ENCODE assay signal across 9 cellular contexts in the genomic region with DNA sequence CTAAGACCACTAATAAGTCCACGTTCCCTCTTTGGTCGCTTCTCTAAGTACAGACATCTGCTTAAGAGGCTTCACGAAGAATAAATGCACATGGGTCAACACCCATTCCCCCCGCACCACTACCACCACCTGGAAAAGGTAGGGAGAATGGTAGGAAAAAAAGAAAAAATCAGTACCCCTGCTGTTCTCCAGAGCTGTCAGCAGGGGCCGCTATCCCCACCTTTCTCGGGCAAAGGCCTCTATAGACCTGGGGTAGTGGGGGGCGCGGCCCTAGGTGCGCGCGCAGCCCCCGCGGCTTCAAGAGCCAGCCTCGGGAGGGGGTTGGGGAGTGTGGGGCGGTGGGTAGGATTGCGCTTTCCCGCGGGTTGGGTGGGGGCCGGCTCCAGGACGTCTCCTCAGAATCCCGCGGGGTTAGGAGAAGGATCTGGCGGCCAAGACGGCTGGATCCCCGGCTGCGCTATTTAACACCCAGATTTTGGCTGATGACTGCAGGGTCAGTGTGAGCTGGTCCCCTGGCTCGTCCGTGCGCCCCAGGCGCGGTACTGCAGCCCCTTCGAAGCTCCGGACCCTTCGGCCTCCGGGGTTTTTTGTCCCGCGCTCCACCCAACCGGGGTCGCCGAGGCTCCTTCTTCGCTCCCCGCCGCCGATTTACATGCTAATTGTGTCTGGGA. TPM values are rescaled to one million over a fixed set of nuclear protein-coding genes. Genes with fewer than 3 reads are reported as not detected.
DNase-seq lines count a peak whose midpoint lies in the region; ATAC-seq, FAIRE-seq and TF ChIP-seq lines count a peak whose summit lies in the region.
"Had no signal": no experiment of that assay in that cellular context is flagged by ENCODE, and none has a peak within 500 bp of the region (broad histone marks: within the 10 kb centered on the region; RNA-seq: fewer than 3 reads in every experiment).

No MANE protein-coding gene starts in this region.

- H3K4me3 ChIP-seq in Peyer's patch = peak overlapping the region; percentile 52 to 79 (median 66)
- H3K4me3 ChIP-seq in keratinocyte (ENCODE audit: control insufficient read depth in 2 of 3, extremely low read depth in 1 of 3, insufficient read depth in 2 of 3, low read depth in 1 of 3, low read length in 3 of 3) = peak overlapping the region; percentile 44 to 85 (median 82)

- H3K4me1 ChIP-seq in Peyer's patch (peaks cover 0 to 10% (median 6%) of the 10 kb centered on the region in 4 donors), keratinocyte (ENCODE audit: control insufficient read depth, extremely low read depth, insufficient read depth, low read length) (peaks cover 11% of the 10 kb centered on the region)

- no peaks in the 10 kb centered on the region for H3K79me2 ChIP-seq in keratinocyte (ENCODE audit: control insufficient read depth, insufficient read depth, low read length)

- no peaks in the 10 kb centered on the region for H3K9me3 ChIP-seq in CD4-positive, alpha-beta T cell (ENCODE audit: control insufficient read depth, low read length)
- H3K9me3 ChIP-seq in Peyer's patch = no peaks in the 10 kb centered on the region
- H3K9me3 ChIP-seq in keratinocyte (ENCODE audit: control insufficient read depth, low read depth, low read length) = no peaks in the 10 kb centered on the region

- POLR2A ChIA-PET in CD4-positive, alpha-beta T cell (lab: Charles Lee) = no interaction called here

- dilution Hi-C loops in keratinocyte (cut with MboI; ENCODE audit: extremely low pct_ligation_motif_present, low sequenced_read_pairs) = no loop called here

- peak overlapping the region; percentile 100 for H3K4me2 ChIP-seq in keratinocyte (ENCODE audit: control insufficient read depth, extremely low read depth, insufficient read depth, low read depth, low read length)

- peak overlapping the region; percentile 91 for H2AFZ ChIP-seq in keratinocyte (ENCODE audit: control insufficient read depth, low read length)

- DNase-seq in CD4-positive, alpha-beta T cell = no peak
- peak; percentile 30 to 80 (median 73) for DNase-seq in Peyer's patch
- DNase-seq in cerebellar cortex (ENCODE audit: low spot score) = peak; percentile 77
- DNase-seq in keratinocyte (ENCODE audit: low read depth, low spot score) = peak; percentile 9
- peak; percentile 68 for DNase-seq in stimulated activated CD4-positive, alpha-beta T cell treated with anti-CD3 and anti-CD28 coated beads, Interleukin-15, amount 100 ng/mL, for 24 hours
- DNase-seq in NCI-H69 (lab: John Stamatoyannopoulos, UW) = no peak

- peaks cover 63% of the 10 kb centered on the region for H3K27me3 ChIP-seq in CD4-positive, alpha-beta T cell (ENCODE audit: control insufficient read depth, insufficient read depth, low read length)
- H3K27me3 ChIP-seq in Peyer's patch (no peaks in the 10 kb centered on the region), keratinocyte (ENCODE audit: control insufficient read depth, extremely low read depth, insufficient read depth, low read length) (peaks cover 27% of the 10 kb centered on the region)

- no peak for FAIRE-seq in keratinocyte (lab: Jason Lieb, UNC)

- no peak overlapping the region for H3K27ac ChIP-seq in CD4-positive, alpha-beta T cell (ENCODE audit: low read depth, low read length)
- H3K27ac ChIP-seq in Peyer's patch (peak overlapping the region in 3 of 4 donors; percentile 38 to 87 (median 59)), keratinocyte (ENCODE audit: control insufficient read depth, insufficient read depth, low read length) (peak overlapping the region; percentile 60)

- H3K4me3 Mint-ChIP-seq in CD4-positive, alpha-beta T cell = peak overlapping the region; percentile 11

- TF ChIP-seq POLR2A in Peyer's patch (IDR thresholded peaks at IDR 0.05) = no peak

- ATAC-seq in CD4-positive, alpha-beta T cell (ENCODE audit: poor library complexity) = peak; percentile 43
- peak; percentile 25 for ATAC-seq in GM19025 (IDR thresholded peaks at IDR 0.05; ENCODE audit: low read depth, unreplicated experiment)
- peak; percentile 33 for ATAC-seq in HG03103 (IDR thresholded peaks at IDR 0.05; ENCODE audit: low read depth, unreplicated experiment)

- peaks cover 76% of the 10 kb centered on the region for H3K27me3 Mint-ChIP-seq in CD4-positive, alpha-beta T cell

- H3K9me1 ChIP-seq in keratinocyte (ENCODE audit: control insufficient read depth, extremely low read depth, insufficient read depth, low read length) = no peaks in the 10 kb centered on the region

- CTCF ChIA-PET in CD4-positive, alpha-beta T cell (lab: Charles Lee) = no interaction called here

- H4K20me1 ChIP-seq in keratinocyte (ENCODE audit: control insufficient read depth, extremely low read depth, insufficient read depth, low read length) = no peaks in the 10 kb centered on the region

- H3K36me3 ChIP-seq in Peyer's patch (no peaks in the 10 kb centered on the region), keratinocyte (ENCODE audit: control insufficient read depth in 2 of 2, extremely low read depth in 1 of 2, insufficient read depth in 2 of 2, low read length in 2 of 2) (no peaks in the 10 kb centered on the region)

- TF ChIP-seq CTCF in CD4-positive, alpha-beta T cell (IDR thresholded peaks at IDR 0.05) = no peak
- TF ChIP-seq CTCF in Peyer's patch (IDR thresholded peaks at IDR 0.05) (peak; percentile 32 to 79 (median 70)), keratinocyte (optimal IDR thresholded peaks at IDR 0.05 in 1 of 3, IDR thresholded peaks at IDR 0.05 in 1 of 3, conservative IDR thresholded peaks at IDR 0.05 in 1 of 3; ENCODE audit: extremely low read depth in 1 of 3, insufficient read depth in 2 of 3, low read length in 3 of 3) (peak; percentile 85 to 89 (median 86))

- H3K36me3 Mint-ChIP-seq in CD4-positive, alpha-beta T cell (ENCODE audit: low read depth) = no peaks in the 10 kb centered on the region

- H3K9ac ChIP-seq in keratinocyte (ENCODE audit: control insufficient read depth, extremely low read depth, insufficient read depth, low read length) = peak overlapping the region; percentile 76

- intact Hi-C loops in CD4-positive, alpha-beta T cell (cut with DNase I, micrococcal nuclease) = no loop called here

- peaks cover 12% of the 10 kb centered on the region for H3K4me1 Mint-ChIP-seq in CD4-positive, alpha-beta T cell (ENCODE audit: low read depth)

- H3K9me3 Mint-ChIP-seq in CD4-positive, alpha-beta T cell = no peaks in the 10 kb centered on the region

- H3K27ac Mint-ChIP-seq in CD4-positive, alpha-beta T cell = no peak overlapping the region

RNA-seq across cellular contexts. Expression of a gene that starts 1.6 kb away (rescaled TPM):
- total RNA-seq in CD4-positive, alpha-beta T cell = not detected
- total RNA-seq in Peyer's patch = 100 to 1,000 TPM in 3 of 4 donors, 10 to 100 TPM in 1; 37.1 to 121 (median 111) TPM
- 0.53 to 0.84 TPM (median 0.68 TPM) in 3 replicates for polyA plus RNA-seq in keratinocyte
- 0.32 TPM for polyA plus RNA-seq in keratinocyte (2011; ENCODE audit: low read depth)
- 0.31 and 0.43 TPM in 2 replicates for polyA plus RNA-seq in keratinocyte (2011; cell fraction: cytosol; rRNA removed)
- 2.8 and 3.4 TPM in 2 replicates for polyA plus RNA-seq in keratinocyte (2011; cell fraction: nucleus; rRNA removed)
- 0.73 and 1.1 TPM in 2 replicates for polyA plus RNA-seq in keratinocyte (2012; ENCODE audit: low replicate concordance)
- 1.0 to 7.9 TPM (median 1.8 TPM) in 3 replicates for polyA minus RNA-seq in keratinocyte
- 1.5 TPM for polyA minus RNA-seq in keratinocyte (2011; cell fraction: cytosol; rRNA and poly(A)+ RNA removed)
- polyA minus RNA-seq in keratinocyte (2011; cell fraction: nucleus; rRNA and poly(A)+ RNA removed) = 5.5 and 6.9 TPM in 2 replicates
- total RNA-seq: activated CD8-positive, alpha-beta memory T cell treated with anti-CD3 and anti-CD28 coated beads for 36 hours had no signal

Comparison
In these comparisons a context has a peak if more than half of its experiments do, and no peak if none do; other contexts are left out.
1. DNase-seq: peak in Peyer's patch (3 of 3), cerebellar cortex (single experiment), keratinocyte (single experiment) and stimulated activated CD4-positive, alpha-beta T cell treated with anti-CD3 and anti-CD28 coated beads, Interleukin-15, amount 100 ng/mL, for 24 hours (single experiment); none in CD4-positive, alpha-beta T cell (0 of 10) and NCI-H69 (single experiment).
2. RNA of a gene that starts 1.6 kb away (total RNA-seq): 37.1 to 121 TPM in Peyer's patch; not detected in CD4-positive, alpha-beta T cell; every median in the first group is over 10 times any median in the second.
3. Peak in every context shown above with its lines, with median percentiles within 50 percentile points of each other: ATAC-seq.